12 cellular contexts compared by ENCODE assay signal in the genomic region with DNA sequence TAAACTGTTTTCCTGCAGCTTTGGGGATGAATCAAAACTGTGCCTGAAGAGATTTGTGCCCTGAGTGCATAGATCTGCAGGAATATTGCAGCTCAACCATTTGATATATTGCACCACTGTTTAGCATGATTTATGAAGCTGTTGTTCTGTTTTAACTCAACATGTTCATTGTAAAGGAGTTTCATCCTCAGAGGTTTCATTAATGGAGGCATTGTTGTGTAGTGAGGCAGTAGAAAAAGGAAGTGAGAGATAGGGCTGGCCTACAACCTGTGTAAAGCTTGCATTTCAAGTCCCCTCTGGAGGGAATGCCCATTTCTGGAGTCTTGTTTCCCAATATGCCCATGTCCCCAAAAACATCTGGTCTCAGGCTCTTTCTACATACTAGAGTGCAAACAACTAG.
DNase-seq lines count a peak whose midpoint lies in the region; ATAC-seq and TF ChIP-seq lines count a peak whose summit lies in the region.
"Had no signal": no experiment of that assay in that cellular context is flagged by ENCODE, and none has a peak within 500 bp of the region (broad histone marks: within the 10 kb centered on the region; RNA-seq: fewer than 3 reads in every experiment).

No MANE protein-coding gene starts in this region.

- no peak overlapping the region for H3K27ac Mint-ChIP-seq in MCF 10A (ENCODE audit: low read depth, unreplicated experiment)
- H3K27ac Mint-ChIP-seq in activated T-helper 2 cell treated with anti-CD3 and anti-CD28 coated beads, Interferon-gamma antibody, Interleukin-2, Interleukin-4, amounts not matched to agents 10 μg/mL and 5 μg/mL and 100 μg/mL, durations not matched to agents 14 hours and 24 hours and 36 hours, result no peak overlapping the region

- CTCF ChIA-PET in MCF 10A (lab: Yijun Ruan, JAX), result interaction anchor here (0.6 to 1.5 kb wide), 8 partner anchors 9 to 1413 kb away, joined by 3 to 15 read pairs (median 3); a partner anchor contains a TSS

- DNase-seq in RPMI8226, result peak; percentile 59
- no peak for DNase-seq in MCF 10A (ENCODE audit: unreplicated experiment)
- no peak for DNase-seq in activated T-helper 2 cell treated with anti-CD3 and anti-CD28 coated beads, Interferon-gamma antibody, Interleukin-2, Interleukin-4, amounts not matched to agents 10 μg/mL and 5 μg/mL and 100 μg/mL, durations not matched to agents 14 hours and 24 hours and 36 hours (ENCODE audit: low spot score)
- DNase-seq in superior temporal gyrus (ENCODE audit: extremely low spot score), result no peak
- DNase-seq in activated T-cell treated with anti-CD3 and anti-CD28 coated beads, Interleukin-2, amount 50 U/mL, for 4 hours, result no peak
- DNase-seq: activated CD4-positive, alpha-beta T cell treated with anti-CD3 and anti-CD28 coated beads, Interleukin-2, amount 50 U/mL, for 1 hour; MG63 had no signal

- POLR2A ChIA-PET in MCF 10A (lab: Yijun Ruan, JAX), result no interaction called here

- peak; percentile 55 for ATAC-seq in GM18520 (IDR thresholded peaks at IDR 0.05; ENCODE audit: unreplicated experiment)
- peak; percentile 72 for ATAC-seq in GM21526 (IDR thresholded peaks at IDR 0.05; ENCODE audit: low FRiP score, unreplicated experiment)
- ATAC-seq in HG03108 (IDR thresholded peaks at IDR 0.05; ENCODE audit: unreplicated experiment), result peak; percentile 62
- ATAC-seq in activated T-cell treated with anti-CD3 and anti-CD28 coated beads, Interleukin-2, amount 50 U/mL, for 4 hours, result no peak
- ATAC-seq: esophagus mucosa, left lobe of liver had no signal

- H3K27me3 Mint-ChIP-seq in MCF 10A (ENCODE audit: insufficient read depth, unreplicated experiment), result no peaks in the 10 kb centered on the region
- no peaks in the 10 kb centered on the region for H3K27me3 Mint-ChIP-seq in activated T-helper 2 cell treated with anti-CD3 and anti-CD28 coated beads, Interferon-gamma antibody, Interleukin-2, Interleukin-4, amounts not matched to agents 10 μg/mL and 5 μg/mL and 100 μg/mL, durations not matched to agents 14 hours and 24 hours and 36 hours (ENCODE audit: low read depth)
- H3K27me3 Mint-ChIP-seq in activated T-cell treated with anti-CD3 and anti-CD28 coated beads, Interleukin-2, amount 50 U/mL, for 4 hours (ENCODE audit: low read depth), result no peaks in the 10 kb centered on the region

- no peaks in the 10 kb centered on the region for H3K4me1 Mint-ChIP-seq in MCF 10A (ENCODE audit: insufficient read depth, unreplicated experiment)
- H3K4me1 Mint-ChIP-seq in activated T-helper 2 cell treated with anti-CD3 and anti-CD28 coated beads, Interferon-gamma antibody, Interleukin-2, Interleukin-4, amounts not matched to agents 10 μg/mL and 5 μg/mL and 100 μg/mL, durations not matched to agents 14 hours and 24 hours and 36 hours (ENCODE audit: low read depth), result peaks cover 37% of the 10 kb centered on the region
- H3K4me1 Mint-ChIP-seq in activated T-cell treated with anti-CD3 and anti-CD28 coated beads, Interleukin-2, amount 50 U/mL, for 4 hours (ENCODE audit: low read depth), result peaks cover 3% of the 10 kb centered on the region

- no peak for TF ChIP-seq CTCF in MCF 10A (IDR thresholded peaks at IDR 0.05; ENCODE audit: unreplicated experiment)

- no TSS peak for BruUV-seq in MCF 10A (replicated peaks; lab: Mats Ljungman, UMichigan)

- no peak overlapping the region for H3K4me3 Mint-ChIP-seq in MCF 10A (ENCODE audit: unreplicated experiment)
- H3K4me3 Mint-ChIP-seq in activated T-helper 2 cell treated with anti-CD3 and anti-CD28 coated beads, Interferon-gamma antibody, Interleukin-2, Interleukin-4, amounts not matched to agents 10 μg/mL and 5 μg/mL and 100 μg/mL, durations not matched to agents 14 hours and 24 hours and 36 hours (ENCODE audit: low read depth), result no peak overlapping the region
- H3K4me3 Mint-ChIP-seq in activated T-cell treated with anti-CD3 and anti-CD28 coated beads, Interleukin-2, amount 50 U/mL, for 4 hours, result no peak overlapping the region

- no peaks in the 10 kb centered on the region for H3K36me3 Mint-ChIP-seq in MCF 10A (ENCODE audit: insufficient read depth, unreplicated experiment)
- H3K36me3 Mint-ChIP-seq in activated T-helper 2 cell treated with anti-CD3 and anti-CD28 coated beads, Interferon-gamma antibody, Interleukin-2, Interleukin-4, amounts not matched to agents 10 μg/mL and 5 μg/mL and 100 μg/mL, durations not matched to agents 14 hours and 24 hours and 36 hours (ENCODE audit: low read depth), result no peaks in the 10 kb centered on the region
- no peaks in the 10 kb centered on the region for H3K36me3 Mint-ChIP-seq in activated T-cell treated with anti-CD3 and anti-CD28 coated beads, Interleukin-2, amount 50 U/mL, for 4 hours (ENCODE audit: insufficient read depth)

- intact Hi-C loops in MCF 10A (cut with micrococcal nuclease), result no loop called here
- intact Hi-C loops in activated T-helper 2 cell treated with anti-CD3 and anti-CD28 coated beads, Interferon-gamma antibody, Interleukin-2, Interleukin-4, amounts not matched to agents 10 μg/mL and 5 μg/mL and 100 μg/mL, durations not matched to agents 14 hours and 24 hours and 36 hours (cut with micrococcal nuclease), result loop anchor here (10.0 kb wide), 1 partner anchor 236 kb away; no protein-coding TSS in a partner anchor

- no peaks in the 10 kb centered on the region for H3K9me3 Mint-ChIP-seq in MCF 10A (ENCODE audit: unreplicated experiment)
- no peaks in the 10 kb centered on the region for H3K9me3 Mint-ChIP-seq in activated T-helper 2 cell treated with anti-CD3 and anti-CD28 coated beads, Interferon-gamma antibody, Interleukin-2, Interleukin-4, amounts not matched to agents 10 μg/mL and 5 μg/mL and 100 μg/mL, durations not matched to agents 14 hours and 24 hours and 36 hours
- no peaks in the 10 kb centered on the region for H3K9me3 Mint-ChIP-seq in activated T-cell treated with anti-CD3 and anti-CD28 coated beads, Interleukin-2, amount 50 U/mL, for 4 hours

Comparison
In these comparisons a context has a peak if more than half of its experiments do, and no peak if none do; other contexts are left out.
1. ATAC-seq: peak in GM18520 (single experiment), GM21526 (single experiment) and HG03108 (single experiment); none in activated T-cell treated with anti-CD3 and anti-CD28 coated beads, Interleukin-2, amount 50 U/mL, for 4 hours (0 of 2).